ENCODE assay signal across 1 cellular context in the genomic region with DNA sequence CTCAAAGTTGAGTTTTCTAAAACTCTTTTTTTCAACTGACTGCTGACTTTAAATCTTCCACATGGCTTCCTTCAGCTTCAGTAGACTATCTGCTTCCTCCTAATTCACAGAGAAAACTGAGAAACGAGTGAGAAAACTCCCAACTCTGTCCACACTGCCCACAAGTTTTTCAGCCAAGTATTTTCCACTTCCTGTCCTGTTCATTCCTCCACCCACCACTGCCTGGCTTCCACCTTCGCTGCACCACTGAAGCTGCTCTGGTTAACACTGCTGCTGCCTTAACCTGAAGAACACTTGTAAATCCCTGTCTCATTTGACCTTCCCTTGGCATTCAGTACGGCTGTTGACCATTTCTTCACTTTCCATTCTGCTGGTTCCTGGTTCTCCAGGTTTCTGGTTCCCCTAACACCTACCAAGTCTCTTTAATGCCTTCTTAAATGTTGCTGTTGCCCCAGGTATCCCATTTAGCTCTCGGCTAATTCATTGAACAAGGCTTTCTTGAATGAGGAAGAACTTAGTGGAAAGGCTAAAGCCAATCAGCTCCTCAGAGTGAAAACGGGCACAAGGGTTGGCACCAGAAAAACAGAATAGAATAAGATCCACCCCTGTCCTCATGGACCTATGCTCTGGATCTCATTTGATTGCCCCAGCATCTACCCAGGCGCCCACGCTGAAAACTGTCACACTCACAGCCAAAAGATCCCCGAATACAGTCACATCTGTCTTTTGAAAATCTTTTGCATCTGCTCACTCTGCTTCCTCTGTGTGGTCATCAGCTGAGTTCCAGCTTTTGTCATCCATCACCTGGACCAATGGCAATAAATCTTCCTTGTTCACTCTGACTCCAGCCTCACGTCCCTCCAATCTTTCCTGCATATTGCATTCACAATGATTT.
TF ChIP-seq lines count a peak whose summit lies in the region.

No MANE protein-coding gene starts in this region.

TF ChIP-seq in GM23338, 12 proteins besides CTCF, POLR2A, EP300 and RAD21 (continued from another document):
- TF ChIP-seq, protein P1, sequence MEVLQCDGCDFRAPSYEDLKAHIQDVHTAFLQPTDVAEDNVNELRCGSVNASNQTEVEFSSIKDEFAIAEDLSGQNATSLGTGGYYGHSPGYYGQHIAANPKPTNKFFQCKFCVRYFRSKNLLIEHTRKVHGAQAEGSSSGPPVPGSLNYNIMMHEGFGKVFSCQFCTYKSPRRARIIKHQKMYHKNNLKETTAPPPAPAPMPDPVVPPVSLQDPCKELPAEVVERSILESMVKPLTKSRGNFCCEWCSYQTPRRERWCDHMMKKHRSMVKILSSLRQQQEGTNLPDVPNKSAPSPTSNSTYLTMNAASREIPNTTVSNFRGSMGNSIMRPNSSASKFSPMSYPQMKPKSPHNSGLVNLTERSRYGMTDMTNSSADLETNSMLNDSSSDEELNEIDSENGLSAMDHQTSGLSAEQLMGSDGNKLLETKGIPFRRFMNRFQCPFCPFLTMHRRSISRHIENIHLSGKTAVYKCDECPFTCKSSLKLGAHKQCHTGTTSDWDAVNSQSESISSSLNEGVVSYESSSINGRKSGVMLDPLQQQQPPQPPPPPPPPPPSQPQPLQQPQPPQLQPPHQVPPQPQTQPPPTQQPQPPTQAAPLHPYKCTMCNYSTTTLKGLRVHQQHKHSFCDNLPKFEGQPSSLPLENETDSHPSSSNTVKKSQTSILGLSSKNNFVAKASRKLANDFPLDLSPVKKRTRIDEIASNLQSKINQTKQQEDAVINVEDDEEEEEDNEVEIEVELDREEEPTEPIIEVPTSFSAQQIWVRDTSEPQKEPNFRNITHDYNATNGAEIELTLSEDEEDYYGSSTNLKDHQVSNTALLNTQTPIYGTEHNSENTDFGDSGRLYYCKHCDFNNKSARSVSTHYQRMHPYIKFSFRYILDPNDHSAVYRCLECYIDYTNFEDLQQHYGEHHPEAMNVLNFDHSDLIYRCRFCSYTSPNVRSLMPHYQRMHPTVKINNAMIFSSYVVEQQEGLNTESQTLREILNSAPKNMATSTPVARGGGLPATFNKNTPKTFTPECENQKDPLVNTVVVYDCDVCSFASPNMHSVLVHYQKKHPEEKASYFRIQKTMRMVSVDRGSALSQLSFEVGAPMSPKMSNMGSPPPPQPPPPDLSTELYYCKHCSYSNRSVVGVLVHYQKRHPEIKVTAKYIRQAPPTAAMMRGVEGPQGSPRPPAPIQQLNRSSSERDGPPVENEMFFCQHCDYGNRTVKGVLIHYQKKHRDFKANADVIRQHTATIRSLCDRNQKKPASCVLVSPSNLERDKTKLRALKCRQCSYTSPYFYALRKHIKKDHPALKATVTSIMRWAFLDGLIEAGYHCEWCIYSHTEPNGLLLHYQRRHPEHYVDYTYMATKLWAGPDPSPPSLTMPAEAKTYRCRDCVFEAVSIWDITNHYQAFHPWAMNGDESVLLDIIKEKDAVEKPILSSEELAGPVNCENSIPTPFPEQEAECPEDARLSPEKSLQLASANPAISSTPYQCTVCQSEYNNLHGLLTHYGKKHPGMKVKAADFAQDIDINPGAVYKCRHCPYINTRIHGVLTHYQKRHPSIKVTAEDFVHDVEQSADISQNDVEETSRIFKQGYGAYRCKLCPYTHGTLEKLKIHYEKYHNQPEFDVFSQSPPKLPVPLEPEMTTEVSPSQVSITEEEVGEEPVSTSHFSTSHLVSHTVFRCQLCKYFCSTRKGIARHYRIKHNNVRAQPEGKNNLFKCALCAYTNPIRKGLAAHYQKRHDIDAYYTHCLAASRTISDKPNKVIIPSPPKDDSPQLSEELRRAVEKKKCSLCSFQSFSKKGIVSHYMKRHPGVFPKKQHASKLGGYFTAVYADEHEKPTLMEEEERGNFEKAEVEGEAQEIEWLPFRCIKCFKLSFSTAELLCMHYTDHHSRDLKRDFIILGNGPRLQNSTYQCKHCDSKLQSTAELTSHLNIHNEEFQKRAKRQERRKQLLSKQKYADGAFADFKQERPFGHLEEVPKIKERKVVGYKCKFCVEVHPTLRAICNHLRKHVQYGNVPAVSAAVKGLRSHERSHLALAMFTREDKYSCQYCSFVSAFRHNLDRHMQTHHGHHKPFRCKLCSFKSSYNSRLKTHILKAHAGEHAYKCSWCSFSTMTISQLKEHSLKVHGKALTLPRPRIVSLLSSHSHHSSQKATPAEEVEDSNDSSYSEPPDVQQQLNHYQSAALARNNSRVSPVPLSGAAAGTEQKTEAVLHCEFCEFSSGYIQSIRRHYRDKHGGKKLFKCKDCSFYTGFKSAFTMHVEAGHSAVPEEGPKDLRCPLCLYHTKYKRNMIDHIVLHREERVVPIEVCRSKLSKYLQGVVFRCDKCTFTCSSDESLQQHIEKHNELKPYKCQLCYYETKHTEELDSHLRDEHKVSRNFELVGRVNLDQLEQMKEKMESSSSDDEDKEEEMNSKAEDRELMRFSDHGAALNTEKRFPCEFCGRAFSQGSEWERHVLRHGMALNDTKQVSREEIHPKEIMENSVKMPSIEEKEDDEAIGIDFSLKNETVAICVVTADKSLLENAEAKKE (CRISPR knock-in tag; IDR thresholded peaks at IDR 0.05), result no peak
